37 cellular contexts compared by ENCODE assay signal in genomic region chr7:104008107-104008506, GRCh38. TPM values are rescaled to one million over a fixed set of nuclear protein-coding genes. Genes with fewer than 3 reads are reported as not detected.
"Had no signal": no experiment of that assay in that cellular context is flagged by ENCODE, and none has a peak within 500 bp of the region (broad histone marks: within the 10 kb centered on the region; RNA-seq: fewer than 3 reads in every experiment).

No MANE protein-coding gene starts in this region.

- ATAC-seq: activated naive CD4-positive, alpha-beta T cell treated with anti-CD3 and anti-CD28 coated beads, Interleukin-2, amount 50 U/mL, for 72 hours; activated naive CD8-positive, alpha-beta T cell treated with anti-CD3 and anti-CD28 coated beads, Interleukin-2, amount 50 U/mL, for 24 hours; activated T-cell treated with anti-CD3 and anti-CD28 coated beads, Interleukin-2, amount 50 U/mL, for 4 hours; activated T-cell treated with anti-CD3 and anti-CD28 coated beads, Interleukin-2, amount 50 U/mL, for 72 hours; activated T-helper 17 cell treated with anti-CD3 and anti-CD28 coated beads, Interleukin-2, amount 50 U/mL, for 72 hours; body of pancreas had no signal

- FAIRE-seq: astrocyte, bronchial epithelial cell had no signal

- H3K27me3 ChIP-seq: adrenal gland, ascending aorta, body of pancreas, brain microvascular endothelial cell, breast epithelium, cardiac muscle cell had no signal

- DNase-seq: activated effector memory CD4-positive, alpha-beta T cell treated with anti-CD3 and anti-CD28 coated beads, Interleukin-2, amount 50 U/mL, for 16 hours; activated effector memory CD4-positive, alpha-beta T cell treated with Interleukin-2 at 50 U/mL for 16 hours; activated gamma-delta T cell; activated gamma-delta T cell treated with Interleukin-2 at 50 U/mL for 16 hours; activated naive CD4-positive, alpha-beta T cell; activated naive CD4-positive, alpha-beta T cell treated with anti-CD3 and anti-CD28 coated beads for 36 hours; activated naive CD4-positive, alpha-beta T cell treated with anti-CD3 and anti-CD28 coated beads, Interleukin-2, amount 10 ng/mL, durations not matched to agents 7 days and 5 days; activated naive CD4-positive, alpha-beta T cell treated with anti-CD3 and anti-CD28 coated beads, Interleukin-2, amount 50 U/mL, for 16 hours; activated naive CD4-positive, alpha-beta T cell treated with Interleukin-2 at 50 U/mL for 16 hours; activated naive CD8-positive, alpha-beta T cell treated with anti-CD3 and anti-CD28 coated beads for 36 hours; activated naive CD8-positive, alpha-beta T cell treated with anti-CD3 and anti-CD28 coated beads, Interleukin-2, amount 10 ng/mL, durations not matched to agents 7 days and 5 days; activated naive CD8-positive, alpha-beta T cell treated with anti-CD3 and anti-CD28 coated beads, Interleukin-2, amount 50 U/mL, for 24 hours; activated T-cell treated with anti-CD3 and anti-CD28 coated beads, Interleukin-2, amount 50 U/mL, for 1 hour; activated T-cell treated with anti-CD3 and anti-CD28 coated beads, Interleukin-2, amount 50 U/mL, for 24 hours; activated T-cell treated with anti-CD3 and anti-CD28 coated beads, Interleukin-2, amount 50 U/mL, for 4 hours; activated T-cell treated with anti-CD3 and anti-CD28 coated beads, Interleukin-2, amount 50 U/mL, for 48 hours; activated T-cell treated with anti-CD3 and anti-CD28 coated beads, Interleukin-2, amount 50 U/mL, for 72 hours; adrenal gland; amniotic stem cell; amygdala; anterior cingulate cortex; aorta; body of pancreas; brain microvascular endothelial cell; caudate nucleus; central memory CD4-positive, alpha-beta T cell; cerebellar nuclear complex had no signal

- H3K4me1 ChIP-seq: adrenal gland, ascending aorta, breast epithelium had no signal

- H3K9me3 ChIP-seq: adrenal gland, ascending aorta, body of pancreas, breast epithelium had no signal

- H3K4me3 ChIP-seq: adrenal gland, ascending aorta, body of pancreas, breast epithelium, cardiac muscle cell had no signal

- H3K27ac ChIP-seq: adrenal gland, ascending aorta, body of pancreas, brain microvascular endothelial cell, breast epithelium, cardiac muscle cell had no signal

- H3K36me3 ChIP-seq: adrenal gland, ascending aorta, brain microvascular endothelial cell, breast epithelium, cardiac muscle cell had no signal

RNA-seq across cellular contexts. Expression of gene RELN, which starts 18.6 kb away (rescaled TPM):
- total RNA-seq: activated naive CD4-positive, alpha-beta T cell treated with anti-CD3 and anti-CD28 coated beads for 36 hours; activated naive CD4-positive, alpha-beta T cell treated with anti-CD3 and anti-CD28 coated beads, Interleukin-2, amount 50 U/mL, for 72 hours; activated naive CD8-positive, alpha-beta T cell treated with anti-CD3 and anti-CD28 coated beads for 36 hours; activated naive CD8-positive, alpha-beta T cell treated with anti-CD3 and anti-CD28 coated beads, Interleukin-2, amount 10 ng/mL, durations not matched to agents 7 days and 5 days; activated T-cell treated with anti-CD3 and anti-CD28 coated beads, Interleukin-2, amount 50 U/mL, for 72 hours; activated T-helper 1 cell treated with anti-CD3 and anti-CD28 coated beads, Interleukin-12 subunit alpha, Interleukin-12 subunit beta, Interleukin-2, Interleukin-4 antibody, amounts not matched to agents 30 ng/mL and 10 ng/mL and 1 ng/mL, durations not matched to agents 14 hours and 24 hours and 36 hours; activated T-helper 17 cell treated with anti-CD3 and anti-CD28 coated beads, Interleukin-2, amount 50 U/mL, for 72 hours; activated T-helper 2 cell treated with anti-CD3 and anti-CD28 coated beads, Interferon-gamma antibody, Interleukin-2, Interleukin-4, amounts not matched to agents 10 μg/mL and 5 μg/mL and 100 μg/mL, durations not matched to agents 14 hours and 24 hours and 36 hours; bronchial epithelial cell; chondrocyte had no signal
